1 cellular context compared by ENCODE assay signal in genomic region chr5:133423618-133424282, GRCh38.
TF ChIP-seq lines count a peak whose summit lies in the region.

No MANE protein-coding gene starts in this region.

TF ChIP-seq in HEK293, 187 proteins besides CTCF, POLR2A, EP300 and RAD21 (continued from another document):
- TF ChIP-seq ZNF639 (tag by site-specific recombination; IDR thresholded peaks at IDR 0.05) (no peak), ZNF792 (tag by site-specific recombination; IDR thresholded peaks at IDR 0.05) (no peak), ZNF654 (tag by site-specific recombination; IDR thresholded peaks at IDR 0.05; ENCODE audit: low read depth) (peak; percentile 53), YY1 (tag by site-specific recombination; IDR thresholded peaks at IDR 0.05) (no peak)
TF ChIP-seq in HEK293: peak in this region for 17.
